In genomic region chr11:134447696-134448095, GRCh38 we compare ENCODE assay signal across 7 cellular contexts. TPM values are rescaled to one million over a fixed set of nuclear protein-coding genes. Genes with fewer than 3 reads are reported as not detected.
"Had no signal": no experiment of that assay in that cellular context is flagged by ENCODE, and none has a peak within 500 bp of the region (broad histone marks: within the 10 kb centered on the region; RNA-seq: fewer than 3 reads in every experiment).

No MANE protein-coding gene starts in this region.

- H2AFZ ChIP-seq: GM23338 had no signal

- DNase-seq: H9, HCEC 1CT, IMR-90, KG1 had no signal

- ATAC-seq: GM23338, K562 had no signal

- H3K4me3 ChIP-seq: GM23338, K562 had no signal

- H3K4me2 ChIP-seq: GM23338 had no signal

- FAIRE-seq: HTR-8/SVneo, K562 had no signal

RNA-seq across cellular contexts. Expression of gene B3GAT1, which starts 35.7 kb away (rescaled TPM):
- total RNA-seq: IMR-90 had no signal
- polyA plus RNA-seq: IMR-90 had no signal
